In genomic region chr7:44700322-44700721, GRCh38 we compare ENCODE assay signal across 16 cellular contexts.
"Had no signal": no experiment of that assay in that cellular context is flagged by ENCODE, and none has a peak within 500 bp of the region (broad histone marks: within the 10 kb centered on the region; RNA-seq: fewer than 3 reads in every experiment).

No MANE protein-coding gene starts in this region.

- H3K27me3 ChIP-seq: SJSA1, suprapubic skin, upper lobe of left lung had no signal

- H3K4me3 ChIP-seq: psoas muscle, SJSA1, suprapubic skin, upper lobe of left lung had no signal

- H3K4me1 ChIP-seq: psoas muscle, SJSA1, upper lobe of left lung had no signal

- H3K9me3 Mint-ChIP-seq: activated T-cell treated with anti-CD3 and anti-CD28 coated beads, Interleukin-2, amount 50 U/mL, for 4 hours had no signal

- H3K27ac ChIP-seq: psoas muscle, SJSA1, suprapubic skin, upper lobe of left lung, WERI-Rb-1 had no signal

- H3K4me3 Mint-ChIP-seq: activated CD4-positive, alpha-beta T cell treated with anti-CD3 and anti-CD28 coated beads, Interleukin-2, amount 10 ng/mL, durations not matched to agents 7 days and 5 days; activated T-cell treated with anti-CD3 and anti-CD28 coated beads, Interleukin-2, amount 50 U/mL, for 4 hours had no signal

- ATAC-seq: sciatic nerve; stimulated activated naive CD8-positive, alpha-beta T cell treated with anti-CD3 and anti-CD28 coated beads, Interleukin-15, Interleukin-2, amounts not matched to agents 100 U/mL and 50 U/mL, for 24 hours had no signal

- H3K4me1 Mint-ChIP-seq: activated CD4-positive, alpha-beta T cell treated with anti-CD3 and anti-CD28 coated beads, Interleukin-2, amount 10 ng/mL, durations not matched to agents 7 days and 5 days had no signal

- H3K9me3 ChIP-seq: psoas muscle, SJSA1, suprapubic skin, upper lobe of left lung had no signal

- DNase-seq: activated CD4-positive, alpha-beta T cell treated with anti-CD3 and anti-CD28 coated beads, Interleukin-2, amount 10 ng/mL, durations not matched to agents 7 days and 5 days; activated gamma-delta T cell; activated T-cell treated with anti-CD3 and anti-CD28 coated beads, Interleukin-2, amount 50 U/mL, for 4 hours; central memory CD4-positive, alpha-beta T cell; cortex of kidney; effector memory CD4-positive, alpha-beta T cell; naive B cell; occipital lobe; psoas muscle; stimulated activated CD4-positive, alpha-beta T cell treated with anti-CD3 and anti-CD28 coated beads, Interleukin-2, amount 100 ng/mL, for 24 hours; stimulated activated naive CD8-positive, alpha-beta T cell treated with anti-CD3 and anti-CD28 coated beads, Interleukin-15, Interleukin-2, amounts not matched to agents 100 U/mL and 50 U/mL, for 24 hours; upper lobe of left lung; WERI-Rb-1 had no signal

- H3K27me3 Mint-ChIP-seq: activated CD4-positive, alpha-beta T cell treated with anti-CD3 and anti-CD28 coated beads, Interleukin-2, amount 10 ng/mL, durations not matched to agents 7 days and 5 days; naive B cell had no signal
